ENCODE assay signal across 7 cellular contexts in genomic region chr7:129577881-129578462, GRCh38.
"Had no signal": no experiment of that assay in that cellular context is flagged by ENCODE, and none has a peak within 500 bp of the region (broad histone marks: within the 10 kb centered on the region; RNA-seq: fewer than 3 reads in every experiment).

No MANE protein-coding gene starts in this region.

- DNase-seq: H9, HCEC 1CT, KG1 had no signal

- H2AFZ ChIP-seq: GM23338 had no signal

- H3K4me3 ChIP-seq: GM23338 had no signal

- ATAC-seq: GM23338 had no signal

- FAIRE-seq: H1, H54, HTR-8/SVneo had no signal

- H3K4me2 ChIP-seq: GM23338 had no signal
